ENCODE assay signal across 10 cellular contexts in the genomic region with DNA sequence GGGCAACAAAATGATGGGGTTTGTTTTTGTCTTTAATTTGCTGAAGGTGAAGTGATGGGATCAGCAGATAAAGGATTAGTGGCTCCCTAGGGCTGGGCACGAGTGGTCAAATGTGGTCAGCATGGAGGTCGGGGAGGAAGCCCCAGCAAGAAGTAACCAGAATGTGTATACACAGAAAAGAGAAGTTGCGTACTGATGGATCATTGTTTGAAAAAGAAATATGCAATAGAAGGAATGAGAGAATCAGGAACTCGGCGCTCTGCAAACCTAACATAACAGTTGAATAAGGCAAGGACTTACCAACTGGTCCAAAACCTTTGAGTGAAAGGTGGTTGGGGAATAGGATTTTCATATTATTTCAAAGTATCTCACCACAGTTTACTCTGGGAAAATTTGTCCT. TPM values are rescaled to one million over a fixed set of nuclear protein-coding genes. Genes with fewer than 3 reads are reported as not detected.
DNase-seq lines count a peak whose midpoint lies in the region; ATAC-seq and TF ChIP-seq lines count a peak whose summit lies in the region.
"Had no signal": no experiment of that assay in that cellular context is flagged by ENCODE, and none has a peak within 500 bp of the region (broad histone marks: within the 10 kb centered on the region; RNA-seq: fewer than 3 reads in every experiment).

No MANE protein-coding gene starts in this region.

- no peak overlapping the region for H3K27ac ChIP-seq in SK-N-SH (ENCODE audit: low read depth in 2 of 2, low read length in 1 of 2)

- H3K27ac Mint-ChIP-seq in osteocyte (ENCODE audit: unreplicated experiment): no peak overlapping the region

- no peak overlapping the region for H3K4me3 ChIP-seq in SK-N-SH (ENCODE audit: low read depth in 2 of 2, low read length in 1 of 2)

- TF ChIP-seq CTCF in SK-N-SH (IDR thresholded peaks at IDR 0.05) (no peak), osteocyte (IDR thresholded peaks at IDR 0.05) (no peak)

- no peak overlapping the region for H2AFZ ChIP-seq in SK-N-SH (ENCODE audit: low read depth)

- H3K9me2 ChIP-seq in SK-N-SH: no peaks in the 10 kb centered on the region

- no peak overlapping the region for H3K9ac ChIP-seq in SK-N-SH

- H3K79me2 ChIP-seq in SK-N-SH (ENCODE audit: insufficient read depth): peaks cover 27% of the 10 kb centered on the region; the same call in 1 of the 2 replicates

- peak overlapping the region; percentile 26 for H3K4me3 Mint-ChIP-seq in osteocyte (ENCODE audit: unreplicated experiment)

- intact Hi-C loops in head of caudate nucleus (cut with DNase I): no loop called here

- peaks cover 53% of the 10 kb centered on the region for H3K27me3 Mint-ChIP-seq in osteocyte (ENCODE audit: unreplicated experiment)

- TF ChIP-seq EP300 in SK-N-SH (IDR thresholded peaks at IDR 0.05; ENCODE audit: borderline replicate concordance in 1 of 2, low read depth in 1 of 2, low read length in 1 of 2): no peak

- H3K4me1 Mint-ChIP-seq in osteocyte (ENCODE audit: unreplicated experiment): peaks cover 12% of the 10 kb centered on the region

- DNase-seq in SK-N-SH: no peak
- peak; percentile 72 for DNase-seq in MV-4-11 (lab: John Stamatoyannopoulos, UW)
- DNase-seq in cerebellar cortex (ENCODE audit: low spot score): peak; percentile 16
- DNase-seq in osteocyte (ENCODE audit: extremely low spot score, unreplicated experiment): no peak
- no peak for DNase-seq in head of caudate nucleus
- DNase-seq in stimulated activated naive CD4-positive, alpha-beta T cell (lab: John Stamatoyannopoulos, UW): no peak
- no peak for DNase-seq in COLO829 (ENCODE audit: low spot score)
- DNase-seq: NCI-H2029, OCI-M1 had no signal

- ATAC-seq in SK-N-SH treated with all-trans-retinoic acid at 6 μM for 48 hours: no peak

- no peaks in the 10 kb centered on the region for H3F3A ChIP-seq in SK-N-SH (replicated peaks; ENCODE audit: insufficient read depth)

- H3K9me3 ChIP-seq in SK-N-SH: no peaks in the 10 kb centered on the region

- no peaks in the 10 kb centered on the region for H4K20me1 ChIP-seq in SK-N-SH (ENCODE audit: insufficient read depth)

- TF ChIP-seq RAD21 in SK-N-SH (IDR thresholded peaks at IDR 0.05; ENCODE audit: low read length): no peak

- peak overlapping the region; percentile 90 for H3K4me2 ChIP-seq in SK-N-SH

- CTCF ChIA-PET in SK-N-SH (lab: Yijun Ruan, JAX): interaction anchor here (0.7 to 2.0 kb wide), 4 partner anchors 11 to 103 kb away, joined by 3 to 16 read pairs (median 6); no protein-coding TSS in a partner anchor

- 90% methylated on average over 5 of the region's 5 CpGs for WGBS in SK-N-SH (ENCODE audit: low lambda C conversion rate)

- no peaks in the 10 kb centered on the region for H3K27me3 ChIP-seq in SK-N-SH (ENCODE audit: insufficient read depth)

- no peaks in the 10 kb centered on the region for H3K36me3 ChIP-seq in SK-N-SH (replicated peaks in 1 of 2; ENCODE audit: control insufficient read depth in 1 of 2, insufficient read depth in 2 of 2, low read length in 1 of 2)

- POLR2A ChIA-PET in SK-N-SH (lab: Yijun Ruan, JAX): no interaction called here

- no peaks in the 10 kb centered on the region for H3K9me3 Mint-ChIP-seq in osteocyte (ENCODE audit: unreplicated experiment)

- H3K36me3 Mint-ChIP-seq in osteocyte (ENCODE audit: unreplicated experiment): peaks cover 6% of the 10 kb centered on the region

- peaks cover 4 to 5% of the 10 kb centered on the region in 2 experiments; a peak in 2 of 4 replicates for H3K4me1 ChIP-seq in SK-N-SH (ENCODE audit: control insufficient read depth in 1 of 2, insufficient read depth in 2 of 2, low read depth in 1 of 2, low read length in 1 of 2)

TF ChIP-seq in SK-N-SH, 30 proteins besides CTCF, POLR2A, EP300 and RAD21:
- TF ChIP-seq RCOR1 (IDR thresholded peaks at IDR 0.05; ENCODE audit: low read length): no peak
- TF ChIP-seq RFX5 (IDR thresholded peaks at IDR 0.05; ENCODE audit: low read length): no peak
- TF ChIP-seq SIN3A (IDR thresholded peaks at IDR 0.05; ENCODE audit: borderline replicate concordance, low read depth, low read length): no peak
- TF ChIP-seq, protein P1, sequence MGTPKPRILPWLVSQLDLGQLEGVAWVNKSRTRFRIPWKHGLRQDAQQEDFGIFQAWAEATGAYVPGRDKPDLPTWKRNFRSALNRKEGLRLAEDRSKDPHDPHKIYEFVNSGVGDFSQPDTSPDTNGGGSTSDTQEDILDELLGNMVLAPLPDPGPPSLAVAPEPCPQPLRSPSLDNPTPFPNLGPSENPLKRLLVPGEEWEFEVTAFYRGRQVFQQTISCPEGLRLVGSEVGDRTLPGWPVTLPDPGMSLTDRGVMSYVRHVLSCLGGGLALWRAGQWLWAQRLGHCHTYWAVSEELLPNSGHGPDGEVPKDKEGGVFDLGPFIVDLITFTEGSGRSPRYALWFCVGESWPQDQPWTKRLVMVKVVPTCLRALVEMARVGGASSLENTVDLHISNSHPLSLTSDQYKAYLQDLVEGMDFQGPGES (IDR thresholded peaks at IDR 0.05; ENCODE audit: low read depth, low read length): no peak
- no peak for TF ChIP-seq SMC3 (IDR thresholded peaks at IDR 0.05; ENCODE audit: low read depth, low read length)
- TF ChIP-seq RXRA (IDR thresholded peaks at IDR 0.05; ENCODE audit: borderline replicate concordance, low read depth): no peak
- no peak for TF ChIP-seq JUND (IDR thresholded peaks at IDR 0.05)
- no peak for TF ChIP-seq EZH2phosphoT487 (IDR thresholded peaks at IDR 0.05; ENCODE audit: borderline replicate concordance, low read depth)
- TF ChIP-seq TAF1 (IDR thresholded peaks at IDR 0.05; ENCODE audit: borderline replicate concordance, low read depth, low read length): no peak
- TF ChIP-seq, protein P2, sequence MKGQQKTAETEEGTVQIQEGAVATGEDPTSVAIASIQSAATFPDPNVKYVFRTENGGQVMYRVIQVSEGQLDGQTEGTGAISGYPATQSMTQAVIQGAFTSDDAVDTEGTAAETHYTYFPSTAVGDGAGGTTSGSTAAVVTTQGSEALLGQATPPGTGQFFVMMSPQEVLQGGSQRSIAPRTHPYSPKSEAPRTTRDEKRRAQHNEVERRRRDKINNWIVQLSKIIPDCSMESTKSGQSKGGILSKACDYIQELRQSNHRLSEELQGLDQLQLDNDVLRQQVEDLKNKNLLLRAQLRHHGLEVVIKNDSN (IDR thresholded peaks at IDR 0.05; ENCODE audit: borderline replicate concordance, low read depth): no peak
TF ChIP-seq in SK-N-SH: peak in this region for 0.

TF ChIP-seq in SK-N-SH treated with all-trans-retinoic acid at 6 μM for 48 hours, 23 proteins besides CTCF, POLR2A, EP300 and RAD21 (continues in another document):
- TF ChIP-seq TCF4 (CRISPR knock-in tag; IDR thresholded peaks at IDR 0.05; ENCODE audit: borderline replicate concordance) (no peak), CSDC2 (CRISPR knock-in tag; IDR thresholded peaks at IDR 0.05) (no peak), ZNF565 (CRISPR knock-in tag; conservative IDR thresholded peaks at IDR 0.05; ENCODE audit: low read depth) (no peak), RARB (CRISPR knock-in tag; IDR thresholded peaks at IDR 0.05) (no peak), ZFP3 (CRISPR knock-in tag; IDR thresholded peaks at IDR 0.05) (no peak), SNAI2 (CRISPR knock-in tag; IDR thresholded peaks at IDR 0.05) (no peak), ZC3H10 (CRISPR knock-in tag; IDR thresholded peaks at IDR 0.05) (no peak), PPARA (CRISPR knock-in tag; IDR thresholded peaks at IDR 0.05; ENCODE audit: borderline replicate concordance) (no peak), TOX (CRISPR knock-in tag; IDR thresholded peaks at IDR 0.05; ENCODE audit: borderline replicate concordance) (no peak), ESRRG (CRISPR knock-in tag; IDR thresholded peaks at IDR 0.05) (no peak), ISL1 (CRISPR knock-in tag; IDR thresholded peaks at IDR 0.05) (no peak)
- TF ChIP-seq, protein P3, sequence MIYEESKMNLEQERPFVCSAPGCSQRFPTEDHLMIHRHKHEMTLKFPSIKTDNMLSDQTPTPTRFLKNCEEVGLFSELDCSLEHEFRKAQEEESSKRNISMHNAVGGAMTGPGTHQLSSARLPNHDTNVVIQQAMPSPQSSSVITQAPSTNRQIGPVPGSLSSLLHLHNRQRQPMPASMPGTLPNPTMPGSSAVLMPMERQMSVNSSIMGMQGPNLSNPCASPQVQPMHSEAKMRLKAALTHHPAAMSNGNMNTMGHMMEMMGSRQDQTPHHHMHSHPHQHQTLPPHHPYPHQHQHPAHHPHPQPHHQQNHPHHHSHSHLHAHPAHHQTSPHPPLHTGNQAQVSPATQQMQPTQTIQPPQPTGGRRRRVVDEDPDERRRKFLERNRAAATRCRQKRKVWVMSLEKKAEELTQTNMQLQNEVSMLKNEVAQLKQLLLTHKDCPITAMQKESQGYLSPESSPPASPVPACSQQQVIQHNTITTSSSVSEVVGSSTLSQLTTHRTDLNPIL (CRISPR knock-in tag; IDR thresholded peaks at IDR 0.05; ENCODE audit: low read depth): no peak
- TF ChIP-seq, protein P4, sequence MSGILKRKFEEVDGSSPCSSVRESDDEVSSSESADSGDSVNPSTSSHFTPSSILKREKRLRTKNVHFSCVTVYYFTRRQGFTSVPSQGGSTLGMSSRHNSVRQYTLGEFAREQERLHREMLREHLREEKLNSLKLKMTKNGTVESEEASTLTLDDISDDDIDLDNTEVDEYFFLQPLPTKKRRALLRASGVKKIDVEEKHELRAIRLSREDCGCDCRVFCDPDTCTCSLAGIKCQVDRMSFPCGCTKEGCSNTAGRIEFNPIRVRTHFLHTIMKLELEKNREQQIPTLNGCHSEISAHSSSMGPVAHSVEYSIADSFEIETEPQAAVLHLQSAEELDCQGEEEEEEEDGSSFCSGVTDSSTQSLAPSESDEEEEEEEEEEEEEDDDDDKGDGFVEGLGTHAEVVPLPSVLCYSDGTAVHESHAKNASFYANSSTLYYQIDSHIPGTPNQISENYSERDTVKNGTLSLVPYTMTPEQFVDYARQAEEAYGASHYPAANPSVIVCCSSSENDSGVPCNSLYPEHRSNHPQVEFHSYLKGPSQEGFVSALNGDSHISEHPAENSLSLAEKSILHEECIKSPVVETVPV (CRISPR knock-in tag; IDR thresholded peaks at IDR 0.05): no peak

RNA-seq across cellular contexts. Expression of a gene that starts 1.5 kb away (rescaled TPM):
- polyA plus RNA-seq in SK-N-SH (2012; rRNA removed): 2.7 and 4.4 TPM in 2 replicates
- 4.3 TPM in 2 replicates for polyA plus RNA-seq in SK-N-SH (2012; cell fraction: cytosol; rRNA removed)
- 3.1 and 6.4 TPM in 2 replicates for polyA plus RNA-seq in SK-N-SH (2012; cell fraction: nucleus; rRNA removed)
- 4.3 and 6.3 TPM in 2 replicates for total RNA-seq in osteocyte

RNA-seq across cellular contexts. Expression of a gene that starts 15.5 kb away (rescaled TPM):
- 10.3 and 14.2 TPM in 2 replicates for polyA plus RNA-seq in SK-N-SH (2012; rRNA removed)
- 20.2 and 24.9 TPM in 2 replicates for polyA plus RNA-seq in SK-N-SH (2012; cell fraction: cytosol; rRNA removed)
- 6.6 and 8.0 TPM in 2 replicates for polyA plus RNA-seq in SK-N-SH (2012; cell fraction: nucleus; rRNA removed)
- 1.8 and 2.7 TPM in 2 replicates for total RNA-seq in osteocyte

Comparison
In these comparisons a context has a peak if more than half of its experiments do, and no peak if none do; other contexts are left out.
1. DNase-seq: peak in MV-4-11 (single experiment) and cerebellar cortex (single experiment); none in SK-N-SH (single experiment), osteocyte (single experiment), head of caudate nucleus (0 of 42), stimulated activated naive CD4-positive, alpha-beta T cell (0 of 6) and COLO829 (single experiment).